1 cellular context compared by ENCODE assay signal in genomic region chr5:132559661-132560060, GRCh38.
TF ChIP-seq lines count a peak whose summit lies in the region.

No MANE protein-coding gene starts in this region.

TF ChIP-seq in K562, 482 proteins besides CTCF, POLR2A, EP300 and RAD21:
- peak; percentile 50; the same call in 1 of the 2 replicates for TF ChIP-seq ZNF384 (IDR thresholded peaks at IDR 0.05; ENCODE audit: low read depth, low read length)
- TF ChIP-seq, protein P1, sequence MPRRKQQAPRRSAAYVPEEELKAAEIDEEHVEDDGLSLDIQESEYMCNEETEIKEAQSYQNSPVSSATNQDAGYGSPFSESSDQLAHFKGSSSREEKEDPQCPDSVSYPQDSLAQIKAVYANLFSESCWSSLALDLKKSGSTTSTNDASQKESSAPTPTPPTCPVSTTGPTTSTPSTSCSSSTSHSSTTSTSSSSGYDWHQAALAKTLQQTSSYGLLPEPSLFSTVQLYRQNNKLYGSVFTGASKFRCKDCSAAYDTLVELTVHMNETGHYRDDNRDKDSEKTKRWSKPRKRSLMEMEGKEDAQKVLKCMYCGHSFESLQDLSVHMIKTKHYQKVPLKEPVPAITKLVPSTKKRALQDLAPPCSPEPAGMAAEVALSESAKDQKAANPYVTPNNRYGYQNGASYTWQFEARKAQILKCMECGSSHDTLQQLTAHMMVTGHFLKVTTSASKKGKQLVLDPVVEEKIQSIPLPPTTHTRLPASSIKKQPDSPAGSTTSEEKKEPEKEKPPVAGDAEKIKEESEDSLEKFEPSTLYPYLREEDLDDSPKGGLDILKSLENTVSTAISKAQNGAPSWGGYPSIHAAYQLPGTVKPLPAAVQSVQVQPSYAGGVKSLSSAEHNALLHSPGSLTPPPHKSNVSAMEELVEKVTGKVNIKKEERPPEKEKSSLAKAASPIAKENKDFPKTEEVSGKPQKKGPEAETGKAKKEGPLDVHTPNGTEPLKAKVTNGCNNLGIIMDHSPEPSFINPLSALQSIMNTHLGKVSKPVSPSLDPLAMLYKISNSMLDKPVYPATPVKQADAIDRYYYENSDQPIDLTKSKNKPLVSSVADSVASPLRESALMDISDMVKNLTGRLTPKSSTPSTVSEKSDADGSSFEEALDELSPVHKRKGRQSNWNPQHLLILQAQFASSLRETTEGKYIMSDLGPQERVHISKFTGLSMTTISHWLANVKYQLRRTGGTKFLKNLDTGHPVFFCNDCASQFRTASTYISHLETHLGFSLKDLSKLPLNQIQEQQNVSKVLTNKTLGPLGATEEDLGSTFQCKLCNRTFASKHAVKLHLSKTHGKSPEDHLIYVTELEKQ (CRISPR knock-in tag; IDR thresholded peaks at IDR 0.05), result no peak
- TF ChIP-seq PTTG1 (tag; IDR thresholded peaks at IDR 0.05; ENCODE audit: low read depth), result no peak
- TF ChIP-seq FOXM1 (IDR thresholded peaks at IDR 0.05; ENCODE audit: low read depth), result no peak
- no peak for TF ChIP-seq FOXM1 (CRISPR knock-in tag; IDR thresholded peaks at IDR 0.05; ENCODE audit: low read depth)
- TF ChIP-seq E2F3 (CRISPR knock-in tag; IDR thresholded peaks at IDR 0.05), result no peak
- TF ChIP-seq RBM25 (IDR thresholded peaks at IDR 0.05; ENCODE audit: low read depth, low read length, severe bottlenecking), result peak; percentile 78
- peak; percentile 63; the same call in 1 of the 2 replicates for TF ChIP-seq BCOR (IDR thresholded peaks at IDR 0.05)
- TF ChIP-seq MEF2A (IDR thresholded peaks at IDR 0.05; ENCODE audit: control insufficient read depth, low read depth, low read length), result no peak
- TF ChIP-seq ZNF133 (CRISPR knock-in tag; IDR thresholded peaks at IDR 0.05), result no peak
- peak; percentile 29 to 38; a peak in 1 of 4 replicates for TF ChIP-seq KDM1A (IDR thresholded peaks at IDR 0.05)
- TF ChIP-seq ZBTB8A (IDR thresholded peaks at IDR 0.05; ENCODE audit: partially characterized antibody), result no peak
- no peak for TF ChIP-seq MLX (CRISPR knock-in tag; conservative IDR thresholded peaks at IDR 0.05)
- no peak for TF ChIP-seq SMAD2 (IDR thresholded peaks at IDR 0.05; ENCODE audit: low read depth, low read length)
- TF ChIP-seq RCOR1 (IDR thresholded peaks at IDR 0.05; ENCODE audit: borderline replicate concordance in 1 of 2, low read depth in 2 of 2, low read length in 2 of 2), result 0 out of 4 replicates have a peak, but pooled peaks of 1 of the 2 experiments have one; percentile 29
- TF ChIP-seq PURB (CRISPR knock-in tag; IDR thresholded peaks at IDR 0.05; ENCODE audit: low read depth), result no peak
- peak; percentile 94 for TF ChIP-seq ZNF121 (CRISPR knock-in tag; conservative IDR thresholded peaks at IDR 0.05)
